Comparison of ENCODE assay signal across 8 cellular contexts in the genomic region with DNA sequence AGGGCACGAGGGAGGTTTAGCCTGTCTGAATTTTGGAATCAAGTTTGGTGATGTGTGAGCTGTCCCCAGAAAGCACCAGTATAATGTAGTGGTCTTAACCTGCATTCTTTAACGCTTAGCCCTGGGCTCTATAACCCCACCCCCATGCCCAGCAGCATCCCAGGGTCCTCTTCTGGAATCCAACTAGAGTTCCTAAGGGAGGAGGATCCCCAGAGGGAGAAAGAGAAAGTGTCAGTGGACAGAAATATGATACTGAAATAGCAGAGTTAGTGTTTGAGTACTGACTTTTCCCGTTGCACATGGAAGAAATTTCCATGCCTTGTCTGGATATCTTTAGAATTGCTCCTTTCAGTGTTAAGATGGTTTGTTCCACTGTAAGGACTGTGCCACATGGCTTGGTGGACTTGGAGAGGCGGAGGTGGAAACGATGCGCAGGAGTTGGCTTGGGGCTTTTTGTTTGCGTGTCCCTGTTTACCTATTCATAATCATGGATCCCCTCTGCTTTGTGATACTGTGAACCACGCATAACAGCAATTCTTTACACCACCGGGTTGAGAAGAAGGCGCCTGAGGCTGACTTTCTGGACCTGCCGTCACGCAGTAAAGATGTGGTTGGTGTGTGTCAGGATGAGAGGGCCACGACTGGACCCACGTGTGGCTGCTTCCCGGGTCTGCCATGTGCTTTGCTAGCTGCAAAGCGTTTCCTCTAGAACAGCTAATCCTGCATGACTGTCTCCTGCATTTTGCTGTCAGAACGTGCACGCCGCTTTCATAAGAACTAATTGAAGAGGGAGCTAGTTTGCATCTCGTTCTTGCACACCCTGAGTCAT.
DNase-seq lines count a peak whose midpoint lies in the region; ATAC-seq lines count a peak whose summit lies in the region.

No MANE protein-coding gene starts in this region.

- H3K36me3 ChIP-seq in HAP-1 (replicated peaks), result 0 out of 2 replicates have a peak, but pooled peaks cover 2% of the 10 kb centered on the region

- no peaks in the 10 kb centered on the region for H3K27me3 ChIP-seq in HAP-1 (ENCODE audit: low read depth)

- peaks cover 38% of the 10 kb centered on the region for H3K4me1 ChIP-seq in HAP-1

- DNase-seq in GM03348 (ENCODE audit: low spot score) (peak; percentile 64), HAP-1 (ENCODE audit: low spot score in 2 of 2) (peak; percentile 48 to 69), NCI-H1048 (lab: John Stamatoyannopoulos, UW) (peak; percentile 41), epidermal melanocyte (ENCODE audit: insufficient read length, low spot score) (peak; percentile 36), myocyte (ENCODE audit: low read depth) (peak; percentile 71), NCI-H446 treated with DMSO at 0.1 percent for 48 hours (lab: John Stamatoyannopoulos, UW) (no peak)
- peak; percentile 54 to 64 for DNase-seq in activated CD4-positive, alpha-beta T cell treated with anti-CD3 and anti-CD28 coated beads, Interleukin-2, amount 50 U/mL, for 48 hours
- DNase-seq in stimulated activated naive CD8-positive, alpha-beta T cell treated with anti-CD3 and anti-CD28 coated beads, Interleukin-15, Interleukin-2, amounts not matched to agents 100 U/mL and 50 U/mL, for 24 hours, result peak; percentile 56

- peak overlapping the region; percentile 22 for H3K4me3 ChIP-seq in HAP-1

- in situ Hi-C loops in HAP-1 (cut with MboI; ENCODE audit: low sequenced_read_pairs), result no loop called here

- H3K9me3 ChIP-seq in HAP-1, result no peaks in the 10 kb centered on the region

- ATAC-seq in stimulated activated naive CD8-positive, alpha-beta T cell treated with anti-CD3 and anti-CD28 coated beads, Interleukin-15, Interleukin-2, amounts not matched to agents 100 U/mL and 50 U/mL, for 24 hours, result peak; percentile 77
